ENCODE assay signal across 22 cellular contexts in genomic region chr14:98512501-98513251, GRCh38.
DNase-seq lines count a peak whose midpoint lies in the region; TF ChIP-seq lines count a peak whose summit lies in the region.
"Had no signal": no experiment of that assay in that cellular context is flagged by ENCODE, and none has a peak within 500 bp of the region (broad histone marks: within the 10 kb centered on the region; RNA-seq: fewer than 3 reads in every experiment).

No MANE protein-coding gene starts in this region.

- no peak for TF ChIP-seq CTCF in GM12865 (IDR thresholded peaks at IDR 0.05; ENCODE audit: insufficient read depth, low read depth, low read length, missing control alignments)
- no peak for TF ChIP-seq CTCF in neural cell (IDR thresholded peaks at IDR 0.05; ENCODE audit: poor library complexity, severe bottlenecking)
- no peak for TF ChIP-seq CTCF in GM13976 (IDR thresholded peaks at IDR 0.05; ENCODE audit: borderline replicate concordance, control extremely low read depth, extremely low read depth, insufficient read depth, missing control alignments)

- no peaks in the 10 kb centered on the region for H3K27me3 ChIP-seq in neural cell (ENCODE audit: insufficient read depth, low read depth, low read length)
- H3K27me3 ChIP-seq: BLaER1 treated with 17β-estradiol and CSF1 and Interleukin-3, amounts not matched to agents 10 nM and 100 nM; tibial artery had no signal

- H3K4me1 Mint-ChIP-seq in activated T-cell treated with anti-CD3 and anti-CD28 coated beads, Interleukin-2, amount 50 U/mL, for 24 hours (ENCODE audit: low read depth) = peaks cover 41% of the 10 kb centered on the region
- H3K4me1 Mint-ChIP-seq in activated naive CD8-positive, alpha-beta T cell (ENCODE audit: low read depth) = peaks cover 35% of the 10 kb centered on the region
- H3K4me1 Mint-ChIP-seq: IgD-negative memory B cell, nephron had no signal

- peak overlapping the region; percentile 56 for H3K27ac Mint-ChIP-seq in activated T-cell treated with anti-CD3 and anti-CD28 coated beads, Interleukin-2, amount 50 U/mL, for 24 hours
- H3K27ac Mint-ChIP-seq in activated naive CD8-positive, alpha-beta T cell = peak overlapping the region; percentile 56
- H3K27ac Mint-ChIP-seq: IgD-negative memory B cell; nephron; stimulated activated effector memory CD8-positive, alpha-beta T cell treated with anti-CD3 and anti-CD28 coated beads, Interleukin-12 subunit alpha, Interleukin-12 subunit beta, amount 100 ng/mL, for 72 hours; WTC11 had no signal

- H3K9me2 ChIP-seq in neural cell (ENCODE audit: insufficient read depth, low read length) = no peaks in the 10 kb centered on the region

- no peak overlapping the region for H3K9ac ChIP-seq in neural cell (ENCODE audit: low read length)
- H3K9ac ChIP-seq: BLaER1 treated with 17β-estradiol and CSF1 and Interleukin-3, amounts not matched to agents 10 nM and 100 nM had no signal

- H3F3A ChIP-seq in neural cell (ENCODE audit: insufficient read depth, low read length, poor library complexity, severe bottlenecking) = no peaks in the 10 kb centered on the region

- TF ChIP-seq RAD21 in neural cell (conservative IDR thresholded peaks at IDR 0.05) = no peak

- no peaks in the 10 kb centered on the region for H3K79me2 ChIP-seq in neural cell (replicated peaks; ENCODE audit: insufficient read depth, low read length)

- peak overlapping the region; percentile 49 for H3K4me3 Mint-ChIP-seq in activated T-cell treated with anti-CD3 and anti-CD28 coated beads, Interleukin-2, amount 50 U/mL, for 24 hours
- H3K4me3 Mint-ChIP-seq in activated naive CD8-positive, alpha-beta T cell = peak overlapping the region; percentile 30
- H3K4me3 Mint-ChIP-seq: IgD-negative memory B cell; nephron; stimulated activated effector memory CD8-positive, alpha-beta T cell treated with anti-CD3 and anti-CD28 coated beads, Interleukin-12 subunit alpha, Interleukin-12 subunit beta, amount 100 ng/mL, for 72 hours; WTC11 had no signal

- no peaks in the 10 kb centered on the region for H3K36me3 Mint-ChIP-seq in activated T-cell treated with anti-CD3 and anti-CD28 coated beads, Interleukin-2, amount 50 U/mL, for 24 hours (ENCODE audit: low read depth)
- H3K36me3 Mint-ChIP-seq in activated naive CD8-positive, alpha-beta T cell = peaks cover 4% of the 10 kb centered on the region
- H3K36me3 Mint-ChIP-seq: IgD-negative memory B cell; stimulated activated effector memory CD8-positive, alpha-beta T cell treated with anti-CD3 and anti-CD28 coated beads, Interleukin-12 subunit alpha, Interleukin-12 subunit beta, amount 100 ng/mL, for 72 hours; WTC11 had no signal

- no peak overlapping the region for H3K4me3 ChIP-seq in GM12865 (ENCODE audit: low read depth, low read length)
- H3K4me3 ChIP-seq in neural cell (ENCODE audit: low read length) = peak overlapping the region; percentile 16
- H3K4me3 ChIP-seq: BLaER1 treated with 17β-estradiol and CSF1 and Interleukin-3, amounts not matched to agents 10 nM and 100 nM; tibial artery had no signal

- DNase-seq in activated T-cell treated with anti-CD3 and anti-CD28 coated beads, Interleukin-2, amount 50 U/mL, for 24 hours = no peak
- no peak for DNase-seq in activated T-cell treated with anti-CD3 and anti-CD28 coated beads, Interleukin-2, amount 50 U/mL, for 48 hours
- DNase-seq in GM12865 (ENCODE audit: low read depth) (peak; percentile 18), NCI-H146 treated with DMSO at 0.1 percent for 48 hours (lab: John Stamatoyannopoulos, UW; ENCODE audit: unreplicated experiment) (no peak), GM13976 (ENCODE audit: low spot score) (no peak), NCI-H1105 (lab: John Stamatoyannopoulos, UW) (no peak)
- DNase-seq: activated gamma-delta T cell treated with Interleukin-2 at 50 U/mL for 16 hours, GF-D8, glutamatergic neuron, H7, left cardiac atrium, mesenchymal stem cell, NCI-H1694 treated with DMSO at 0.1 percent for 48 hours, posterior cingulate gyrus, tibial artery had no signal

- no peak overlapping the region for H3K27ac ChIP-seq in neural cell (ENCODE audit: low read length)
- H3K27ac ChIP-seq: BLaER1 treated with 17β-estradiol and CSF1 and Interleukin-3, amounts not matched to agents 10 nM and 100 nM; tibial artery had no signal

- H3K4me2 ChIP-seq in neural cell (ENCODE audit: low read length) = no peak overlapping the region
- H3K4me2 ChIP-seq: BLaER1 treated with 17β-estradiol and CSF1 and Interleukin-3, amounts not matched to agents 10 nM and 100 nM had no signal

- H3K27me3 Mint-ChIP-seq in activated T-cell treated with anti-CD3 and anti-CD28 coated beads, Interleukin-2, amount 50 U/mL, for 24 hours = no peaks in the 10 kb centered on the region
- no peaks in the 10 kb centered on the region for H3K27me3 Mint-ChIP-seq in activated naive CD8-positive, alpha-beta T cell
- H3K27me3 Mint-ChIP-seq: IgD-negative memory B cell had no signal

- H2AFZ ChIP-seq in neural cell (ENCODE audit: low read depth, low read length) = no peak overlapping the region

- peaks cover 4% of the 10 kb centered on the region for H3K9me3 Mint-ChIP-seq in activated T-cell treated with anti-CD3 and anti-CD28 coated beads, Interleukin-2, amount 50 U/mL, for 24 hours
- peaks cover 10% of the 10 kb centered on the region for H3K9me3 Mint-ChIP-seq in activated naive CD8-positive, alpha-beta T cell (ENCODE audit: low read depth)
- H3K9me3 Mint-ChIP-seq: WTC11 had no signal

- no peaks in the 10 kb centered on the region for H3K9me3 ChIP-seq in neural cell (ENCODE audit: low read length)
- H3K9me3 ChIP-seq: tibial artery had no signal

- in situ Hi-C loops in GM13976 (cut with MboI; ENCODE audit: low sequenced_read_pairs, unreplicated experiment) = no loop called here

- TF ChIP-seq EP300 in neural cell (conservative IDR thresholded peaks at IDR 0.05; ENCODE audit: poor library complexity, severe bottlenecking) = no peak

- no peaks in the 10 kb centered on the region for H3K36me3 ChIP-seq in neural cell (ENCODE audit: insufficient read depth, low read length)
- H3K36me3 ChIP-seq: BLaER1 treated with 17β-estradiol and CSF1 and Interleukin-3, amounts not matched to agents 10 nM and 100 nM; tibial artery had no signal

- H4K20me1 ChIP-seq in neural cell (ENCODE audit: insufficient read depth) = no peaks in the 10 kb centered on the region
- H4K20me1 ChIP-seq: BLaER1 treated with 17β-estradiol and CSF1 and Interleukin-3, amounts not matched to agents 10 nM and 100 nM had no signal

TF ChIP-seq in neural cell, 6 proteins besides CTCF, POLR2A, EP300 and RAD21:
- no peak for TF ChIP-seq REST (IDR thresholded peaks at IDR 0.05; ENCODE audit: borderline replicate concordance)
- TF ChIP-seq POLR2AphosphoS5 (IDR thresholded peaks at IDR 0.05) = no peak
- no peak for TF ChIP-seq MXI1 (conservative IDR thresholded peaks at IDR 0.05; ENCODE audit: poor library complexity, severe bottlenecking)
- TF ChIP-seq SMC3 (conservative IDR thresholded peaks at IDR 0.05; ENCODE audit: poor library complexity) = no peak
- no peak for TF ChIP-seq TAF1 (IDR thresholded peaks at IDR 0.05; ENCODE audit: low read depth)
- no peak for TF ChIP-seq EZH2 (IDR thresholded peaks at IDR 0.05; ENCODE audit: borderline replicate concordance, insufficient read depth, low read length, poor library complexity, severe bottlenecking)
